1 cellular context compared by ENCODE assay signal in the genomic region with DNA sequence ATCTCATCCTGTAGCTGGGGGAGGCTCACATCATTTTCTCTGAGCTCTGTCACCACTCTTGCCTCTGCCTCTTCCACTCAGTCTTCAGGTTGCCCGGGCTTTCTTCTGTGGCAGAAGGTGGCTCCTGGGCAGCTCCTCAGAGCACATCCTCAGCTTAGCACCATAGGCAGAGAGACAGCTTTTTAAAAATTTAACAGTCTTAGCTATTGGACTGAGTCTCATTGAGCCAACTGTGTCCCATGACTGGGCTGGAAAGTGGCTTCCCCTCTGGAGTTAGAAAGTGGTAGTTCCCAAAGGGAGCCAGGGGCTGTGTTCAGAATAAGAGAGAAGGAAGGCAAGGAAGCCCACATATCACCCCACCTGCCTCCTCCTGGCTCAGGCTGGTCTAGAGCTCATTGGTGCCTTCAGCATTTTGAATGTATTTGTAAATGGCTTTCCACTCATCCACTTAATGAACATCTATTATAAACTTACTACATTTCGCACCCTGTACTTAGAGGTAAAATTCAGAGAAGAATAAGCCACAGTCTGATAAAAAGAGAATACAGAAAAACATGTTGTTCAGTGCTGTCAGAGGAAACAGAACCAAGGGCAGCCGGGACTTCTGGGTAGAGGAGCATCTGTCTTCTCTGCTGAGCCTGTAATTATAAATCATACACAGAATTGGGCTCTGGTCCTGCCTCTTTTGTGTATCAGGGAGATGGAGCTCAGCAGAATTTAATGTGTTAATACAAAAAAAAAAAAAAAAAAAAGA.
TF ChIP-seq lines count a peak whose summit lies in the region.

No MANE protein-coding gene starts in this region.

TF ChIP-seq in GM23338, 12 proteins besides CTCF, POLR2A, EP300 and RAD21 (continued from another document):
- TF ChIP-seq, protein P1, sequence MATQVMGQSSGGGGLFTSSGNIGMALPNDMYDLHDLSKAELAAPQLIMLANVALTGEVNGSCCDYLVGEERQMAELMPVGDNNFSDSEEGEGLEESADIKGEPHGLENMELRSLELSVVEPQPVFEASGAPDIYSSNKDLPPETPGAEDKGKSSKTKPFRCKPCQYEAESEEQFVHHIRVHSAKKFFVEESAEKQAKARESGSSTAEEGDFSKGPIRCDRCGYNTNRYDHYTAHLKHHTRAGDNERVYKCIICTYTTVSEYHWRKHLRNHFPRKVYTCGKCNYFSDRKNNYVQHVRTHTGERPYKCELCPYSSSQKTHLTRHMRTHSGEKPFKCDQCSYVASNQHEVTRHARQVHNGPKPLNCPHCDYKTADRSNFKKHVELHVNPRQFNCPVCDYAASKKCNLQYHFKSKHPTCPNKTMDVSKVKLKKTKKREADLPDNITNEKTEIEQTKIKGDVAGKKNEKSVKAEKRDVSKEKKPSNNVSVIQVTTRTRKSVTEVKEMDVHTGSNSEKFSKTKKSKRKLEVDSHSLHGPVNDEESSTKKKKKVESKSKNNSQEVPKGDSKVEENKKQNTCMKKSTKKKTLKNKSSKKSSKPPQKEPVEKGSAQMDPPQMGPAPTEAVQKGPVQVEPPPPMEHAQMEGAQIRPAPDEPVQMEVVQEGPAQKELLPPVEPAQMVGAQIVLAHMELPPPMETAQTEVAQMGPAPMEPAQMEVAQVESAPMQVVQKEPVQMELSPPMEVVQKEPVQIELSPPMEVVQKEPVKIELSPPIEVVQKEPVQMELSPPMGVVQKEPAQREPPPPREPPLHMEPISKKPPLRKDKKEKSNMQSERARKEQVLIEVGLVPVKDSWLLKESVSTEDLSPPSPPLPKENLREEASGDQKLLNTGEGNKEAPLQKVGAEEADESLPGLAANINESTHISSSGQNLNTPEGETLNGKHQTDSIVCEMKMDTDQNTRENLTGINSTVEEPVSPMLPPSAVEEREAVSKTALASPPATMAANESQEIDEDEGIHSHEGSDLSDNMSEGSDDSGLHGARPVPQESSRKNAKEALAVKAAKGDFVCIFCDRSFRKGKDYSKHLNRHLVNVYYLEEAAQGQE (IDR thresholded peaks at IDR 0.05; ENCODE audit: unreplicated experiment): no peak
- no peak for TF ChIP-seq ETS1 (IDR thresholded peaks at IDR 0.05)
- TF ChIP-seq EZH2phosphoT487 (IDR thresholded peaks at IDR 0.05; ENCODE audit: unreplicated experiment): no peak
- TF ChIP-seq EZH2 (IDR thresholded peaks at IDR 0.05; ENCODE audit: low read depth, unreplicated experiment): no peak
- TF ChIP-seq, protein P2, sequence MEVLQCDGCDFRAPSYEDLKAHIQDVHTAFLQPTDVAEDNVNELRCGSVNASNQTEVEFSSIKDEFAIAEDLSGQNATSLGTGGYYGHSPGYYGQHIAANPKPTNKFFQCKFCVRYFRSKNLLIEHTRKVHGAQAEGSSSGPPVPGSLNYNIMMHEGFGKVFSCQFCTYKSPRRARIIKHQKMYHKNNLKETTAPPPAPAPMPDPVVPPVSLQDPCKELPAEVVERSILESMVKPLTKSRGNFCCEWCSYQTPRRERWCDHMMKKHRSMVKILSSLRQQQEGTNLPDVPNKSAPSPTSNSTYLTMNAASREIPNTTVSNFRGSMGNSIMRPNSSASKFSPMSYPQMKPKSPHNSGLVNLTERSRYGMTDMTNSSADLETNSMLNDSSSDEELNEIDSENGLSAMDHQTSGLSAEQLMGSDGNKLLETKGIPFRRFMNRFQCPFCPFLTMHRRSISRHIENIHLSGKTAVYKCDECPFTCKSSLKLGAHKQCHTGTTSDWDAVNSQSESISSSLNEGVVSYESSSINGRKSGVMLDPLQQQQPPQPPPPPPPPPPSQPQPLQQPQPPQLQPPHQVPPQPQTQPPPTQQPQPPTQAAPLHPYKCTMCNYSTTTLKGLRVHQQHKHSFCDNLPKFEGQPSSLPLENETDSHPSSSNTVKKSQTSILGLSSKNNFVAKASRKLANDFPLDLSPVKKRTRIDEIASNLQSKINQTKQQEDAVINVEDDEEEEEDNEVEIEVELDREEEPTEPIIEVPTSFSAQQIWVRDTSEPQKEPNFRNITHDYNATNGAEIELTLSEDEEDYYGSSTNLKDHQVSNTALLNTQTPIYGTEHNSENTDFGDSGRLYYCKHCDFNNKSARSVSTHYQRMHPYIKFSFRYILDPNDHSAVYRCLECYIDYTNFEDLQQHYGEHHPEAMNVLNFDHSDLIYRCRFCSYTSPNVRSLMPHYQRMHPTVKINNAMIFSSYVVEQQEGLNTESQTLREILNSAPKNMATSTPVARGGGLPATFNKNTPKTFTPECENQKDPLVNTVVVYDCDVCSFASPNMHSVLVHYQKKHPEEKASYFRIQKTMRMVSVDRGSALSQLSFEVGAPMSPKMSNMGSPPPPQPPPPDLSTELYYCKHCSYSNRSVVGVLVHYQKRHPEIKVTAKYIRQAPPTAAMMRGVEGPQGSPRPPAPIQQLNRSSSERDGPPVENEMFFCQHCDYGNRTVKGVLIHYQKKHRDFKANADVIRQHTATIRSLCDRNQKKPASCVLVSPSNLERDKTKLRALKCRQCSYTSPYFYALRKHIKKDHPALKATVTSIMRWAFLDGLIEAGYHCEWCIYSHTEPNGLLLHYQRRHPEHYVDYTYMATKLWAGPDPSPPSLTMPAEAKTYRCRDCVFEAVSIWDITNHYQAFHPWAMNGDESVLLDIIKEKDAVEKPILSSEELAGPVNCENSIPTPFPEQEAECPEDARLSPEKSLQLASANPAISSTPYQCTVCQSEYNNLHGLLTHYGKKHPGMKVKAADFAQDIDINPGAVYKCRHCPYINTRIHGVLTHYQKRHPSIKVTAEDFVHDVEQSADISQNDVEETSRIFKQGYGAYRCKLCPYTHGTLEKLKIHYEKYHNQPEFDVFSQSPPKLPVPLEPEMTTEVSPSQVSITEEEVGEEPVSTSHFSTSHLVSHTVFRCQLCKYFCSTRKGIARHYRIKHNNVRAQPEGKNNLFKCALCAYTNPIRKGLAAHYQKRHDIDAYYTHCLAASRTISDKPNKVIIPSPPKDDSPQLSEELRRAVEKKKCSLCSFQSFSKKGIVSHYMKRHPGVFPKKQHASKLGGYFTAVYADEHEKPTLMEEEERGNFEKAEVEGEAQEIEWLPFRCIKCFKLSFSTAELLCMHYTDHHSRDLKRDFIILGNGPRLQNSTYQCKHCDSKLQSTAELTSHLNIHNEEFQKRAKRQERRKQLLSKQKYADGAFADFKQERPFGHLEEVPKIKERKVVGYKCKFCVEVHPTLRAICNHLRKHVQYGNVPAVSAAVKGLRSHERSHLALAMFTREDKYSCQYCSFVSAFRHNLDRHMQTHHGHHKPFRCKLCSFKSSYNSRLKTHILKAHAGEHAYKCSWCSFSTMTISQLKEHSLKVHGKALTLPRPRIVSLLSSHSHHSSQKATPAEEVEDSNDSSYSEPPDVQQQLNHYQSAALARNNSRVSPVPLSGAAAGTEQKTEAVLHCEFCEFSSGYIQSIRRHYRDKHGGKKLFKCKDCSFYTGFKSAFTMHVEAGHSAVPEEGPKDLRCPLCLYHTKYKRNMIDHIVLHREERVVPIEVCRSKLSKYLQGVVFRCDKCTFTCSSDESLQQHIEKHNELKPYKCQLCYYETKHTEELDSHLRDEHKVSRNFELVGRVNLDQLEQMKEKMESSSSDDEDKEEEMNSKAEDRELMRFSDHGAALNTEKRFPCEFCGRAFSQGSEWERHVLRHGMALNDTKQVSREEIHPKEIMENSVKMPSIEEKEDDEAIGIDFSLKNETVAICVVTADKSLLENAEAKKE (CRISPR knock-in tag; IDR thresholded peaks at IDR 0.05): no peak
- no peak for TF ChIP-seq JUNB (IDR thresholded peaks at IDR 0.05; ENCODE audit: unreplicated experiment)
